Comparison of ENCODE assay signal across 9 cellular contexts in genomic region chr5:154850255-154851062, GRCh38. TPM values are rescaled to one million over a fixed set of nuclear protein-coding genes. Genes with fewer than 3 reads are reported as not detected.
DNase-seq lines count a peak whose midpoint lies in the region; ATAC-seq and TF ChIP-seq lines count a peak whose summit lies in the region.
"Had no signal": no experiment of that assay in that cellular context is flagged by ENCODE, and none has a peak within 500 bp of the region (broad histone marks: within the 10 kb centered on the region; RNA-seq: fewer than 3 reads in every experiment).

FAXDC2 (minus strand) TSS chr5:154850603; CDS start chr5:154838178, 12,425 bp downstream.

- WGBS in adipose tissue, 3 donors = 7 to 14% (median 8%) methylated on average over 11 of the region's 11 CpGs

- H3K4me1 ChIP-seq in CD4-positive, alpha-beta memory T cell (ENCODE audit: insufficient read depth, low read length) = no peaks in the 10 kb centered on the region

- no peak for TF ChIP-seq CTCF in omental fat pad (IDR thresholded peaks at IDR 0.05)

- DNase-seq in cardiac septum (ENCODE audit: low spot score) = peak; percentile 89
- peak; percentile 33 for DNase-seq in omental fat pad (ENCODE audit: low spot score)
- no peak for DNase-seq in NCI-H1105 (lab: John Stamatoyannopoulos, UW)
- no peak for DNase-seq in CD4-positive, alpha-beta memory T cell

- peaks cover 0 to 2% (median 0%) of the 10 kb centered on the region in 8 donors for H3K9me3 Mint-ChIP-seq in CD4-positive, alpha-beta memory T cell
- H3K9me3 Mint-ChIP-seq: IgD-negative memory B cell had no signal

- no peak within 1 kb of the TSS for H3K4me3 ChIP-seq in CD4-positive, alpha-beta memory T cell (ENCODE audit: low read length in 2 of 2)

- H3K4me1 Mint-ChIP-seq in CD4-positive, alpha-beta memory T cell = no peaks in the 10 kb centered on the region
- H3K4me1 Mint-ChIP-seq: IgD-negative memory B cell had no signal

- H3K9me3 ChIP-seq in CD4-positive, alpha-beta memory T cell (ENCODE audit: control insufficient read depth in 1 of 2, low read length in 2 of 2) = no peaks in the 10 kb centered on the region

- ATAC-seq in GM18519 (IDR thresholded peaks at IDR 0.05; ENCODE audit: low FRiP score, unreplicated experiment) = peak; percentile 55
- ATAC-seq in omental fat pad (ENCODE audit: low FRiP score) = peak; percentile 93
- ATAC-seq in HG03045 (IDR thresholded peaks at IDR 0.05; ENCODE audit: unreplicated experiment) = no peak
- no peak for ATAC-seq in GM19351 (IDR thresholded peaks at IDR 0.05; ENCODE audit: unreplicated experiment)

- no peak within 1 kb of the TSS for H3K27ac ChIP-seq in adipose tissue (ENCODE audit: low read depth, low read length)
- H3K27ac ChIP-seq in CD4-positive, alpha-beta memory T cell (ENCODE audit: low read depth, low read length) = no peak within 1 kb of the TSS

- CTCF ChIA-PET in CD4-positive, alpha-beta memory T cell (lab: Charles Lee; ENCODE audit: partially characterized antibody) = no interaction called here

- peak within 1 kb of the TSS in 2 of 7 donors; percentile 45 to 59 for H3K27ac Mint-ChIP-seq in CD4-positive, alpha-beta memory T cell
- H3K27ac Mint-ChIP-seq: IgD-negative memory B cell had no signal

- intact Hi-C loops in cardiac septum (cut with DNase I) = loop anchor here (2.0 kb wide), 1 partner anchor 96 kb away; the partner anchor contains the start of gene LARP1
- intact Hi-C loops in CD4-positive, alpha-beta memory T cell (cut with micrococcal nuclease) = no loop called here

- H3K36me3 ChIP-seq in CD4-positive, alpha-beta memory T cell (ENCODE audit: insufficient read depth, low read length) = no peaks in the 10 kb centered on the region

- H3K36me3 Mint-ChIP-seq in CD4-positive, alpha-beta memory T cell = no peaks in the 10 kb centered on the region

- POLR2A ChIA-PET in CD4-positive, alpha-beta memory T cell (lab: Charles Lee; ENCODE audit: partially characterized antibody) = no interaction called here

- H3K27me3 Mint-ChIP-seq in CD4-positive, alpha-beta memory T cell = no peaks in the 10 kb centered on the region
- H3K27me3 Mint-ChIP-seq: IgD-negative memory B cell had no signal

- H3K27me3 ChIP-seq in CD4-positive, alpha-beta memory T cell (ENCODE audit: insufficient read depth, low read length) = no peaks in the 10 kb centered on the region

- H3K4me3 Mint-ChIP-seq in CD4-positive, alpha-beta memory T cell = no peak within 1 kb of the TSS

RNA-seq across cellular contexts. Expression of gene FAXDC2, which starts in this region (rescaled TPM):
- 10 to 100 TPM in 2 of 3 donors, 1 to 10 TPM in 1; 5.5 to 22.7 (median 20.2) TPM for polyA plus RNA-seq in adipose tissue
- 10.1 TPM for total RNA-seq in cardiac septum
- total RNA-seq in omental fat pad = 10 to 100 TPM; 17.4 to 57.2 (median 33.7) TPM
- total RNA-seq in CD4-positive, alpha-beta memory T cell = under 1 TPM in 1 of 2 experiments, not detected in 1; 0.47 TPM
- polyA plus RNA-seq in CD4-positive, alpha-beta memory T cell = 1 to 10 TPM in 1 of 2 donors, not detected in 1; 1.7 TPM

Comparison
In these comparisons a context has a peak if more than half of its experiments do, and no peak if none do; other contexts are left out.
1. ATAC-seq: peak in GM18519 (single experiment) and omental fat pad (single experiment); none in HG03045 (single experiment) and GM19351 (single experiment).
2. DNase-seq: peak in cardiac septum (single experiment) and omental fat pad (single experiment); none in NCI-H1105 (single experiment) and CD4-positive, alpha-beta memory T cell (0 of 5).